ENCODE assay signal across 8 cellular contexts in the genomic region with DNA sequence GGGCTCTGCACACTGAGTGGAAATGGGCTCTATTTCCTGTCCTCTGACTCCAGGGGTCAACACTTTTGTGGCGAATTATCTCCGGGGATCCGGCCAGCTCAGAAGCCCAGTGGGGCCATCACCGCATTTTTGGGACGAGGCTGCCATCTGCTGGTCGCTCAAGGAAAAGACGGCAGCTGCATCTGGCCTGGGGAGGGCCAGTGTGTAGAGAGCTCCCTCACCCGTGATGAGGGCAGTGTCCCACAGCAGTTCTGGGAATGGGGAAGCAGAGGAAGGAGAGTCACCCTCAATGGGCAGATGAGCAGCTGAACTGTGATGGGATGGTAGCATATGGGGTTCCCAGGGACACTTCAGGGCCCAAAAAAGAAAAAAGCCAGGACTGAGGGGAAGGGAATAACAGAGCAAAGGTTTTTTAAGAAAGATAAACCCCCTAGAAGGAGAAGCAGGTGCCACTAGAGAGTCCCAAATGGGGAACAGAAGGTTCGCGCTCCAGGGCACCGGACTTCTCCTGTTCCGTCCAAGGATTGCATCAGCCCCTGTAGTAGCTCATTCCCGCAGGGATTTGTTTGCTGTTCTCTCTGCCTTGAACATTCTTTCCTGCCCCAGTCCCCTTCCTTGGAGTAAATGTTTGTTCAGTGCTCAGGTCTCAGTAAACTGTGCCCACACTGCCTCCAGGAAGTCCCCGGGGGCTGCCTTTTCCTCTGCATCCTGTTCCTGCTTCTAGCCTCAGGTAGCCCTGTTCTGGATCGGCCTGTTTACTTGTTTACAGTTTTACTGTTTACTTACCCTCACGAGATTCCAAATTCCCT. TPM values are rescaled to one million over a fixed set of nuclear protein-coding genes. Genes with fewer than 3 reads are reported as not detected.
DNase-seq lines count a peak whose midpoint lies in the region; ATAC-seq and TF ChIP-seq lines count a peak whose summit lies in the region.

No MANE protein-coding gene starts in this region.

- peaks cover 0 to 12% of the 10 kb centered on the region in 2 donors for H3K27me3 Mint-ChIP-seq in natural killer cell treated with Interleukin-12 subunit alpha and Interleukin-12 subunit beta and Interleukin-15 and Interleukin-18, amount 100 ng/mL, for 72 hours
- peaks cover 8 to 15% of the 10 kb centered on the region in 2 donors for H3K27me3 Mint-ChIP-seq in stimulated activated naive B cell treated with anti-CD40 and anti-IgM and Interleukin-4, amounts not matched to agents 10 μg/mL and 1 μg/mL and 100 μg/mL, for 72 hours

- H4K20me1 ChIP-seq in PC-9 (ENCODE audit: insufficient read depth) (no peaks in the 10 kb centered on the region), fibroblast of lung (ENCODE audit: control insufficient read depth, extremely low read depth, insufficient read depth, low read length) (no peaks in the 10 kb centered on the region)

- no peaks in the 10 kb centered on the region for H3K36me3 Mint-ChIP-seq in natural killer cell treated with Interleukin-12 subunit alpha and Interleukin-12 subunit beta and Interleukin-15 and Interleukin-18, amount 100 ng/mL, for 72 hours
- no peaks in the 10 kb centered on the region for H3K36me3 Mint-ChIP-seq in stimulated activated naive B cell treated with anti-CD40 and anti-IgM and Interleukin-4, amounts not matched to agents 10 μg/mL and 1 μg/mL and 100 μg/mL, for 72 hours

- H3K36me3 ChIP-seq in PC-9 (ENCODE audit: low read depth) (no peaks in the 10 kb centered on the region), fibroblast of lung (ENCODE audit: control insufficient read depth, insufficient read depth, low read length) (no peaks in the 10 kb centered on the region)

- 0 out of 2 replicates have a peak, but pooled peaks cover 5% of the 10 kb centered on the region for H3F3A ChIP-seq in PC-9 (ENCODE audit: insufficient read depth, low read depth)

- H3K9me3 ChIP-seq in PC-9 (ENCODE audit: insufficient read depth, low read depth): no peaks in the 10 kb centered on the region
- no peaks in the 10 kb centered on the region for H3K9me3 ChIP-seq in fibroblast of lung (ENCODE audit: control insufficient read depth, insufficient read depth, low read depth, low read length)

- TF ChIP-seq CTCF in HL-60 (IDR thresholded peaks at IDR 0.05; ENCODE audit: insufficient read depth, low read length) (peak; percentile 70), PC-9 (conservative IDR thresholded peaks at IDR 0.05) (peak; percentile 96), fibroblast of lung (conservative IDR thresholded peaks at IDR 0.05 in 1 of 2, IDR thresholded peaks at IDR 0.05 in 1 of 2; ENCODE audit: low read depth in 1 of 2, low read length in 2 of 2) (peak; percentile 72 to 87)

- no peak overlapping the region for H3K27ac ChIP-seq in HL-60 (replicated peaks)
- H3K27ac ChIP-seq in PC-9: peak overlapping the region; percentile 55
- H3K27ac ChIP-seq in fibroblast of lung (ENCODE audit: insufficient read depth, low read length): no peak overlapping the region

- H2AFZ ChIP-seq in PC-9 (peak overlapping the region; percentile 55; the same call in 1 of the 2 replicates), fibroblast of lung (ENCODE audit: low read length) (no peak overlapping the region)

- H3K27ac Mint-ChIP-seq in natural killer cell treated with Interleukin-12 subunit alpha and Interleukin-12 subunit beta and Interleukin-15 and Interleukin-18, amount 100 ng/mL, for 72 hours: no peak overlapping the region
- H3K27ac Mint-ChIP-seq in stimulated activated naive B cell treated with anti-CD40 and anti-IgM and Interleukin-4, amounts not matched to agents 10 μg/mL and 1 μg/mL and 100 μg/mL, for 72 hours: no peak overlapping the region

- H3K9me2 ChIP-seq in PC-9 (ENCODE audit: insufficient read depth): no peaks in the 10 kb centered on the region

- H3K4me3 Mint-ChIP-seq in natural killer cell treated with Interleukin-12 subunit alpha and Interleukin-12 subunit beta and Interleukin-15 and Interleukin-18, amount 100 ng/mL, for 72 hours: no peak overlapping the region
- H3K4me3 Mint-ChIP-seq in stimulated activated naive B cell treated with anti-CD40 and anti-IgM and Interleukin-4, amounts not matched to agents 10 μg/mL and 1 μg/mL and 100 μg/mL, for 72 hours: no peak overlapping the region

- H3K79me2 ChIP-seq in PC-9 (ENCODE audit: low read depth) (no peaks in the 10 kb centered on the region), fibroblast of lung (ENCODE audit: control insufficient read depth, insufficient read depth, low read length) (no peaks in the 10 kb centered on the region)

- H3K4me2 ChIP-seq in PC-9 (peak overlapping the region; percentile 46), fibroblast of lung (ENCODE audit: extremely low read depth, insufficient read depth, low read length) (peak overlapping the region; percentile 48)

- H3K9ac ChIP-seq in fibroblast of lung (ENCODE audit: insufficient read depth, low read length): no peak overlapping the region

- H3K9me3 Mint-ChIP-seq in natural killer cell treated with Interleukin-12 subunit alpha and Interleukin-12 subunit beta and Interleukin-15 and Interleukin-18, amount 100 ng/mL, for 72 hours: no peaks in the 10 kb centered on the region
- no peaks in the 10 kb centered on the region for H3K9me3 Mint-ChIP-seq in stimulated activated naive B cell treated with anti-CD40 and anti-IgM and Interleukin-4, amounts not matched to agents 10 μg/mL and 1 μg/mL and 100 μg/mL, for 72 hours

- CTCF ChIA-PET in PC-9 (lab: Charles Lee): interaction anchor here (0.6 to 1.8 kb wide), 11 partner anchors 239 to 1325 kb away, joined by 3 to 16 read pairs (median 4); partner anchors contain the start of gene NETO2

- H3K4me3 ChIP-seq in HL-60 (replicated peaks; ENCODE audit: insufficient read depth, low read length) (no peak overlapping the region), PC-9 (no peak overlapping the region), fibroblast of lung (replicated peaks in 1 of 4; ENCODE audit: control extremely low read depth in 1 of 4, insufficient read depth in 1 of 4, low read depth in 3 of 4, low read length in 4 of 4) (peak overlapping the region in 1 of 4 experiments; percentile 25)

- BruUV-seq in PC-9 (replicated peaks; lab: Mats Ljungman, UMichigan): no TSS peak

- H3K4me1 ChIP-seq in PC-9 (replicated peaks; ENCODE audit: insufficient read depth) (peaks cover 13% of the 10 kb centered on the region), fibroblast of lung (ENCODE audit: control insufficient read depth, extremely low read depth, insufficient read depth, low read length) (no peaks in the 10 kb centered on the region)

- intact Hi-C loops in PC-9 (cut with micrococcal nuclease; ENCODE audit: unreplicated experiment): loop anchor here (1.0 to 10.0 kb wide), 6 partner anchors 362 to 1310 kb away; partner anchors contain the start of gene NETO2

- peaks cover 0 to 4% of the 10 kb centered on the region in 2 donors for H3K4me1 Mint-ChIP-seq in natural killer cell treated with Interleukin-12 subunit alpha and Interleukin-12 subunit beta and Interleukin-15 and Interleukin-18, amount 100 ng/mL, for 72 hours (ENCODE audit: low read depth in 2 of 2)
- peaks cover 5 to 15% of the 10 kb centered on the region in 2 donors for H3K4me1 Mint-ChIP-seq in stimulated activated naive B cell treated with anti-CD40 and anti-IgM and Interleukin-4, amounts not matched to agents 10 μg/mL and 1 μg/mL and 100 μg/mL, for 72 hours

- ATAC-seq in GM19372 (IDR thresholded peaks at IDR 0.05; ENCODE audit: low read depth, unreplicated experiment): peak; percentile 83
- ATAC-seq in natural killer cell treated with Interleukin-12 subunit alpha and Interleukin-12 subunit beta and Interleukin-15 and Interleukin-18, amount 100 ng/mL, for 72 hours: peak; percentile 80 to 85
- peak; percentile 90 to 92 for ATAC-seq in stimulated activated naive B cell treated with anti-CD40 and anti-IgM and Interleukin-4, amounts not matched to agents 10 μg/mL and 1 μg/mL and 100 μg/mL, for 72 hours (replicated peaks)

- H3K27me3 ChIP-seq in HL-60 (ENCODE audit: insufficient read depth, poor library complexity, severe bottlenecking): no peaks in the 10 kb centered on the region
- no peaks in the 10 kb centered on the region for H3K27me3 ChIP-seq in PC-9 (ENCODE audit: insufficient read depth, low read depth)
- no peaks in the 10 kb centered on the region for H3K27me3 ChIP-seq in fibroblast of lung (ENCODE audit: control insufficient read depth, insufficient read depth, low read length)

- POLR2A ChIA-PET in PC-9 (lab: Charles Lee; ENCODE audit: unreplicated experiment): interaction anchor here (0.6 kb wide), 1 partner anchor 286 kb away, joined by 5 read pairs; no protein-coding TSS in a partner anchor

- DNase-seq in C1 segment of cervical spinal cord (lab: John Stamatoyannopoulos, UW): peak in 12 of 14 donors; percentile 18 to 70 (median 52)
- DNase-seq in HL-60 (ENCODE audit: low read depth in 1 of 2, low spot score in 1 of 2): peak; percentile 51 to 61
- peak; percentile 34 to 80 for DNase-seq in PC-9
- peak; percentile 81 to 84 for DNase-seq in activated T-cell treated with anti-CD3 and anti-CD28 coated beads, Interleukin-2, amount 50 U/mL, for 48 hours
- DNase-seq in fibroblast of lung (ENCODE audit: low read depth in 2 of 2): peak; percentile 45 to 70
- peak; percentile 66 for DNase-seq in natural killer cell treated with Interleukin-12 subunit alpha and Interleukin-12 subunit beta and Interleukin-15 and Interleukin-18, amount 100 ng/mL, for 72 hours (ENCODE audit: low spot score)
- peak; percentile 56 for DNase-seq in stimulated activated naive B cell treated with anti-CD40 and anti-IgM and Interleukin-4, amounts not matched to agents 10 μg/mL and 1 μg/mL and 100 μg/mL, for 72 hours

RNA-seq across cellular contexts. Expression of gene ABCC12, which starts 9.3 kb away (rescaled TPM):
- not detected in 2 replicates for total RNA-seq in PC-9 (2021)
- total RNA-seq in fibroblast of lung: not detected in 2 replicates
- not detected in 2 replicates for polyA plus RNA-seq in fibroblast of lung
- not detected in 2 replicates for polyA plus RNA-seq in fibroblast of lung (2012)
- not detected in 2 replicates for polyA minus RNA-seq in fibroblast of lung (ENCODE audit: low replicate concordance)
- not detected for total RNA-seq in natural killer cell treated with Interleukin-12 subunit alpha and Interleukin-12 subunit beta and Interleukin-15 and Interleukin-18, amount 100 ng/mL, for 72 hours
